Comparison of ENCODE assay signal across 8 cellular contexts in the genomic region with DNA sequence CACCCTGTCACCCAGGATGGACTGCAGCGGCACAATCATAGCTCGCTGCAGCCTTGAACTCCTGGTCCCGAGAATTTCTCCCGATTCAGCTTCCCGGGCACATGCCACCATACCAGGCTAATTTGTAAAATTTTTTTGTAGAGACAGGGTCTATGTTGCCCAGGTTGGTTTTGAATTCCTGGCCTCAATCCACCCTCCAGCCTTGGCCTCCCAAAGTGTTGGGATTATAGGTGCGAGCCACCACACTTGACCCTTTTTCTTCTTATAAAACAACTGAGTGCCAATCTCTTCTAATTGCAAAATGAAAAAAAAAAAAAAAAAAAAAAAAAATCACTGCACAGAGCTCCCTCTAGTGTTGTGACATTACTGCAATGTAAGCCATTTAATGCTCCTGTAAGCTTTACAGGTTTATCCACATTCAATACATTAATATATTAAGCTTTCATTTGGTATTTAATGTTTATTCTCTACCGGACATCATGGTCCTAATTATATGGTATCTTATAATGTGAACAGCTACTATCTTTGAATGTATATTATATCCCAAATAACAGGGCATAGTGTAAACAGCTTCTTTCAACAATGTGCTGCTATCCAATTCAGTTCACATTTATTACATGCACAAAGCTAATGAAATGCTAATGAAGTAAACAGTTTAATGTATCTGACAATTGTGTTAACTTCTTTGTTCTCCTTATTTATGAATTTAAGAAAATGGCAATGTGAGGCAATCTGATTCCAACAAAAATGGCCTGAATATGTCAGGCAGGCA. TPM values are rescaled to one million over a fixed set of nuclear protein-coding genes. Genes with fewer than 3 reads are reported as not detected.
DNase-seq lines count a peak whose midpoint lies in the region; ATAC-seq and TF ChIP-seq lines count a peak whose summit lies in the region.

No MANE protein-coding gene starts in this region.

- H3K4me2 ChIP-seq in osteoblast (ENCODE audit: insufficient read depth, low read length): no peak overlapping the region

- TF ChIP-seq CTCF in AG10803 (conservative IDR thresholded peaks at IDR 0.05; ENCODE audit: low read length): peak; percentile 76
- peak; percentile 60 for TF ChIP-seq CTCF in GM13977 (IDR thresholded peaks at IDR 0.05; ENCODE audit: extremely low read depth, insufficient read depth, missing control alignments)
- TF ChIP-seq CTCF in fibroblast of mammary gland (conservative IDR thresholded peaks at IDR 0.05; ENCODE audit: control insufficient read depth, insufficient read depth, low read depth, low read length): peak; percentile 74
- peak; percentile 77 for TF ChIP-seq CTCF in osteoblast (IDR thresholded peaks at IDR 0.05; ENCODE audit: extremely low read depth, low read depth, low read length)

- no peak for ATAC-seq in HG03196 (IDR thresholded peaks at IDR 0.05; ENCODE audit: unreplicated experiment)
- no peak for ATAC-seq in GM19467 (IDR thresholded peaks at IDR 0.05; ENCODE audit: unreplicated experiment)

- no peaks in the 10 kb centered on the region for H3K79me2 ChIP-seq in osteoblast (ENCODE audit: insufficient read depth, low read length)

- H3K36me3 ChIP-seq in osteoblast (ENCODE audit: insufficient read depth, low read length): peaks cover 54% of the 10 kb centered on the region

- H2AFZ ChIP-seq in osteoblast (ENCODE audit: low read length): no peak overlapping the region

- H3K27me3 ChIP-seq in osteoblast (ENCODE audit: insufficient read depth, low read length): no peaks in the 10 kb centered on the region

- in situ Hi-C loops in GM13977 (cut with MboI; ENCODE audit: low pct_unique_long_range_greater_than_20kb, low sequenced_read_pairs, unreplicated experiment): loop anchor here (25.0 kb wide), 1 partner anchor 168 kb away; no protein-coding TSS in a partner anchor

- H3K9me3 ChIP-seq in osteoblast (ENCODE audit: low read depth, low read length): no peaks in the 10 kb centered on the region

- H4K20me1 ChIP-seq in osteoblast (ENCODE audit: insufficient read depth, low read length): no peaks in the 10 kb centered on the region

- DNase-seq in AG10803 (ENCODE audit: low read depth) (peak; percentile 31), GM13977 (ENCODE audit: low spot score) (peak; percentile 24), RPMI8226 (peak; percentile 11), fibroblast of mammary gland (ENCODE audit: low read depth) (peak; percentile 51), osteoblast (ENCODE audit: insufficient read length, low spot score, missing footprints) (no peak), NCI-H2029 (lab: John Stamatoyannopoulos, UW) (no peak)

- peaks cover 7% of the 10 kb centered on the region for H3K4me1 ChIP-seq in osteoblast (ENCODE audit: insufficient read depth, low read length)

- H3K27ac ChIP-seq in osteoblast (ENCODE audit: low read depth, low read length): peak overlapping the region; percentile 11

- no peak overlapping the region for H3K4me3 ChIP-seq in AG10803 (ENCODE audit: low read length)
- H3K4me3 ChIP-seq in fibroblast of mammary gland (ENCODE audit: control insufficient read depth, low read depth, low read length): no peak overlapping the region
- no peak overlapping the region for H3K4me3 ChIP-seq in osteoblast (ENCODE audit: insufficient read depth, low read length)

RNA-seq across cellular contexts. Expression of gene COPB1, which starts 44.6 kb away (rescaled TPM):
- total RNA-seq in osteoblast: 245 and 257 TPM in 2 replicates

Comparison
In these comparisons a context has a peak if more than half of its experiments do, and no peak if none do; other contexts are left out.
1. DNase-seq: peak in AG10803 (single experiment), GM13977 (single experiment), RPMI8226 (single experiment) and fibroblast of mammary gland (single experiment); none in osteoblast (single experiment) and NCI-H2029 (single experiment).
2. Peak in every context shown above with its lines, with median percentiles within 50 percentile points of each other: CTCF ChIP-seq.